Comparison of ENCODE assay signal across 1 cellular context in genomic region chr17:39183766-39184165, GRCh38.
TF ChIP-seq lines count a peak whose summit lies in the region.

No MANE protein-coding gene starts in this region.

TF ChIP-seq in SK-N-SH treated with all-trans-retinoic acid at 6 μM for 48 hours, 23 proteins besides CTCF, POLR2A, EP300 and RAD21 (continued from another document):
- TF ChIP-seq ZNF70 (CRISPR knock-in tag; IDR thresholded peaks at IDR 0.05) = no peak
- no peak for TF ChIP-seq CREB5 (CRISPR knock-in tag; IDR thresholded peaks at IDR 0.05; ENCODE audit: low read depth)
- TF ChIP-seq RARB (CRISPR knock-in tag; IDR thresholded peaks at IDR 0.05) = no peak
- no peak for TF ChIP-seq ISL1 (CRISPR knock-in tag; IDR thresholded peaks at IDR 0.05)
- no peak for TF ChIP-seq ZFP30 (CRISPR knock-in tag; IDR thresholded peaks at IDR 0.05)
- TF ChIP-seq SNAI2 (CRISPR knock-in tag; IDR thresholded peaks at IDR 0.05) = no peak
- TF ChIP-seq TCF4 (CRISPR knock-in tag; IDR thresholded peaks at IDR 0.05; ENCODE audit: borderline replicate concordance) = no peak
- no peak for TF ChIP-seq ZNF8 (CRISPR knock-in tag; IDR thresholded peaks at IDR 0.05)
- no peak for TF ChIP-seq ESRRG (CRISPR knock-in tag; IDR thresholded peaks at IDR 0.05)
- TF ChIP-seq ZC3H10 (CRISPR knock-in tag; IDR thresholded peaks at IDR 0.05) = no peak
- no peak for TF ChIP-seq POU6F1 (CRISPR knock-in tag; IDR thresholded peaks at IDR 0.05; ENCODE audit: borderline replicate concordance, low read depth)
